12 cellular contexts compared by ENCODE assay signal in genomic region chr3:16361087-16361486, GRCh38.
"Had no signal": no experiment of that assay in that cellular context is flagged by ENCODE, and none has a peak within 500 bp of the region (broad histone marks: within the 10 kb centered on the region; RNA-seq: fewer than 3 reads in every experiment).

No MANE protein-coding gene starts in this region.

- H3K27me3 ChIP-seq: colonic mucosa, sigmoid colon, SJCRH30, spleen had no signal

- H3K4me3 ChIP-seq: colonic mucosa, lower lobe of right lung, sigmoid colon, SJCRH30, spleen had no signal

- H3K27ac ChIP-seq: colonic mucosa, lower lobe of right lung, sigmoid colon, SJCRH30, spleen had no signal

- H3K4me1 ChIP-seq: colonic mucosa, SJCRH30 had no signal

- H3K36me3 ChIP-seq: colonic mucosa, sigmoid colon, SJCRH30 had no signal

- H3K27ac Mint-ChIP-seq: T-helper 2 cell treated with Interferon-gamma antibody and Interleukin-4, amounts not matched to agents 5 μg/mL and 100 μg/mL, for 36 hours had no signal

- DNase-seq: activated CD4-positive, alpha-beta T cell treated with anti-CD3 and anti-CD28 coated beads, Interleukin-2, amount 50 U/mL, for 4 hours; activated CD4-positive, CD25-positive, alpha-beta regulatory T cell; activated naive CD4-positive, alpha-beta T cell treated with Interleukin-2 at 50 U/mL for 16 hours; caudate nucleus; colonic mucosa; effector CD4-positive, alpha-beta T cell; foreskin fibroblast; lower lobe of right lung; sigmoid colon; SJCRH30; spleen had no signal

- H3K9me3 Mint-ChIP-seq: T-helper 2 cell treated with Interferon-gamma antibody and Interleukin-4, amounts not matched to agents 5 μg/mL and 100 μg/mL, for 36 hours had no signal

- ATAC-seq: lower lobe of right lung had no signal

- H3K9me3 ChIP-seq: colonic mucosa, lower lobe of right lung, sigmoid colon, SJCRH30, spleen had no signal

- H3K4me3 Mint-ChIP-seq: T-helper 2 cell treated with Interferon-gamma antibody and Interleukin-4, amounts not matched to agents 5 μg/mL and 100 μg/mL, for 36 hours had no signal
